12 cellular contexts compared by ENCODE assay signal in the genomic region with DNA sequence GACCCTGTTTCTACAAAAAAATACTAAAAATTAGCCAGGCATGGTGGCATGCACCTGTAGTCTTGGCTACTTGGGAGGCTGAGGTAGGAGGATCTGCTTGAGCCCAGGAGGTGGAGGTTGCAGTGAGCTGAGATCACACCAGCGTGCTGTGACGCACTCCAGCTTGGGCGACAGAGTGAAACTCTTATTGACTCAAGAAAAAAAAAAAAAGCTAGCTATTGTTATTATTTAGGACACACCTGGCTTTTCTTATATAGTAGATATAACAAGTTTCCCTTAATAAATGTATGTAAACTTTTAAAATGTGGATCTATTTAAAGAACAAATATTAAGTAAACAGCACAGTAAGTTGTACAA. TPM values are rescaled to one million over a fixed set of nuclear protein-coding genes. Genes with fewer than 3 reads are reported as not detected.
A peak's percentile ranks its signal among the peaks of the same experiment; 100 is the strongest.
DNase-seq lines count a peak whose midpoint lies in the region; ATAC-seq and TF ChIP-seq lines count a peak whose summit lies in the region.
"Had no signal": no experiment of that assay in that cellular context is flagged by ENCODE, and none has a peak within 500 bp of the region (broad histone marks: within the 10 kb centered on the region; RNA-seq: fewer than 3 reads in every experiment).

No MANE protein-coding gene starts in this region.

- TF ChIP-seq CTCF in OCI-LY1 (IDR thresholded peaks at IDR 0.05; ENCODE audit: low read length) (no peak), lower lobe of right lung (IDR thresholded peaks at IDR 0.05) (no peak)

- H3K36me3 ChIP-seq in OCI-LY1 (ENCODE audit: insufficient read depth, low read length): peaks cover 27% of the 10 kb centered on the region
- H3K36me3 ChIP-seq in duodenal mucosa (ENCODE audit: control insufficient read depth in 1 of 2, insufficient read depth in 2 of 2, low read length in 2 of 2): peaks cover 10 to 13% of the 10 kb centered on the region in 2 donors
- H3K36me3 ChIP-seq in lower lobe of right lung: peaks cover 19% of the 10 kb centered on the region

- intact Hi-C loops in lower lobe of right lung (cut with DNase I): no loop called here

- H3K27me3 ChIP-seq in OCI-LY1 (ENCODE audit: insufficient read depth, low read length) (no peaks in the 10 kb centered on the region), duodenal mucosa (ENCODE audit: control insufficient read depth in 1 of 2, insufficient read depth in 2 of 2, low read length in 2 of 2) (no peaks in the 10 kb centered on the region), lower lobe of right lung (ENCODE audit: low read depth) (no peaks in the 10 kb centered on the region)

- no peaks in the 10 kb centered on the region for H3K9me3 Mint-ChIP-seq in activated CD8-positive, alpha-beta memory T cell treated with anti-CD3 and anti-CD28 coated beads, Interleukin-2, amount 10 ng/mL, durations not matched to agents 7 days and 5 days (ENCODE audit: low read depth)
- no peaks in the 10 kb centered on the region for H3K9me3 Mint-ChIP-seq in stimulated activated memory B cell treated with anti-CD40 and anti-IgM and Interleukin-4, amounts not matched to agents 10 μg/mL and 1 μg/mL and 100 μg/mL, for 72 hours

- no peaks in the 10 kb centered on the region for H4K20me1 ChIP-seq in OCI-LY1 (ENCODE audit: insufficient read depth, low read length)

- peaks cover 4% of the 10 kb centered on the region for H3K36me3 Mint-ChIP-seq in activated CD8-positive, alpha-beta memory T cell treated with anti-CD3 and anti-CD28 coated beads, Interleukin-2, amount 10 ng/mL, durations not matched to agents 7 days and 5 days
- H3K36me3 Mint-ChIP-seq in stimulated activated memory B cell treated with anti-CD40 and anti-IgM and Interleukin-4, amounts not matched to agents 10 μg/mL and 1 μg/mL and 100 μg/mL, for 72 hours: peaks cover 20% of the 10 kb centered on the region

- H3F3A ChIP-seq in OCI-LY1 (ENCODE audit: insufficient read depth, low read length): peaks cover 3% of the 10 kb centered on the region; the same call in 1 of the 2 replicates

- no peak overlapping the region for H2AFZ ChIP-seq in OCI-LY1 (ENCODE audit: low read length)

- H3K4me3 Mint-ChIP-seq in activated CD8-positive, alpha-beta memory T cell treated with anti-CD3 and anti-CD28 coated beads, Interleukin-2, amount 10 ng/mL, durations not matched to agents 7 days and 5 days: peak overlapping the region; percentile 32
- peak overlapping the region; percentile 93 for H3K4me3 Mint-ChIP-seq in stimulated activated memory B cell treated with anti-CD40 and anti-IgM and Interleukin-4, amounts not matched to agents 10 μg/mL and 1 μg/mL and 100 μg/mL, for 72 hours

- H3K4me1 ChIP-seq in OCI-LY1 (ENCODE audit: insufficient read depth, low read length, severe bottlenecking): peaks cover 22% of the 10 kb centered on the region
- peaks cover 15 to 16% of the 10 kb centered on the region in 2 donors for H3K4me1 ChIP-seq in duodenal mucosa (ENCODE audit: control insufficient read depth in 1 of 2, insufficient read depth in 2 of 2, low read length in 2 of 2)
- H3K4me1 ChIP-seq in lower lobe of right lung: peaks cover 12% of the 10 kb centered on the region

- H3K9me2 ChIP-seq in OCI-LY1 (ENCODE audit: low read depth, low read length): no peaks in the 10 kb centered on the region

- no peak for ATAC-seq in activated CD8-positive, alpha-beta memory T cell treated with anti-CD3 and anti-CD28 coated beads, Interleukin-2, amount 10 ng/mL, durations not matched to agents 7 days and 5 days
- no peak for ATAC-seq in stimulated activated memory B cell treated with anti-CD40 and anti-IgM and Interleukin-4, amounts not matched to agents 10 μg/mL and 1 μg/mL and 100 μg/mL, for 72 hours
- ATAC-seq in lower lobe of right lung: no peak

- peak overlapping the region; percentile 86 for H3K4me2 ChIP-seq in OCI-LY1 (ENCODE audit: low read length)

- no peak for DNase-seq in activated CD8-positive, alpha-beta memory T cell treated with anti-CD3 and anti-CD28 coated beads, Interleukin-2, amount 10 ng/mL, durations not matched to agents 7 days and 5 days
- no peak for DNase-seq in activated CD8-positive, alpha-beta memory T cell treated with anti-CD3 and anti-CD28 coated beads, Interleukin-2, amount 50 U/mL, for 4 hours
- DNase-seq in activated effector memory CD4-positive, alpha-beta T cell treated with anti-CD3 and anti-CD28 coated beads, Interleukin-2, amount 50 U/mL, for 16 hours: no peak
- DNase-seq in lower lobe of right lung: no peak
- DNase-seq in NCI-H526 treated with DMSO at 0.1 percent for 48 hours (lab: John Stamatoyannopoulos, UW): no peak
- DNase-seq: NCI-H524 treated with DMSO at 0.1 percent for 48 hours had no signal

- CTCF ChIA-PET in activated CD8-positive, alpha-beta memory T cell treated with anti-CD3 and anti-CD28 coated beads, Interleukin-2, amount 10 ng/mL, durations not matched to agents 7 days and 5 days (lab: Charles Lee): interaction anchor here (1.1 kb wide), 2 partner anchors 15 to 76 kb away, joined by 3 read pairs; no protein-coding TSS in a partner anchor

- no peaks in the 10 kb centered on the region for H3K79me2 ChIP-seq in OCI-LY1 (ENCODE audit: insufficient read depth, low read length)

- H3K27me3 Mint-ChIP-seq in activated CD8-positive, alpha-beta memory T cell treated with anti-CD3 and anti-CD28 coated beads, Interleukin-2, amount 10 ng/mL, durations not matched to agents 7 days and 5 days: no peaks in the 10 kb centered on the region
- no peaks in the 10 kb centered on the region for H3K27me3 Mint-ChIP-seq in stimulated activated memory B cell treated with anti-CD40 and anti-IgM and Interleukin-4, amounts not matched to agents 10 μg/mL and 1 μg/mL and 100 μg/mL, for 72 hours

- H3K9ac ChIP-seq in OCI-LY1 (ENCODE audit: low read length) (peak overlapping the region; percentile 94), duodenal mucosa (ENCODE audit: low read depth in 1 of 2, low read length in 2 of 2) (peak overlapping the region; percentile 57 to 74)

- H3K27ac ChIP-seq in OCI-LY1 (ENCODE audit: low read depth, low read length, poor library complexity, severe bottlenecking): peak overlapping the region; percentile 96
- H3K27ac ChIP-seq in duodenal mucosa (ENCODE audit: low read depth, low read length): peak overlapping the region; percentile 53
- H3K27ac ChIP-seq in lower lobe of right lung: no peak overlapping the region
- H3K27ac ChIP-seq: coronary artery had no signal

- H3K4me3 ChIP-seq in OCI-LY1 (ENCODE audit: low read depth, low read length, poor library complexity, severe bottlenecking): peak overlapping the region; percentile 76
- peak overlapping the region in 1 of 2 donors; percentile 76 for H3K4me3 ChIP-seq in duodenal mucosa (ENCODE audit: low read depth in 1 of 2, low read length in 2 of 2)
- H3K4me3 ChIP-seq in lower lobe of right lung: no peak overlapping the region
- H3K4me3 ChIP-seq: coronary artery had no signal

- H3K9me3 ChIP-seq in OCI-LY1 (ENCODE audit: low read length) (no peaks in the 10 kb centered on the region), duodenal mucosa (ENCODE audit: control insufficient read depth in 1 of 2, low read length in 2 of 2) (no peaks in the 10 kb centered on the region), lower lobe of right lung (no peaks in the 10 kb centered on the region)

- peak overlapping the region; percentile 8 for H3K27ac Mint-ChIP-seq in activated CD8-positive, alpha-beta memory T cell treated with anti-CD3 and anti-CD28 coated beads, Interleukin-2, amount 10 ng/mL, durations not matched to agents 7 days and 5 days
- peak overlapping the region; percentile 94 for H3K27ac Mint-ChIP-seq in stimulated activated memory B cell treated with anti-CD40 and anti-IgM and Interleukin-4, amounts not matched to agents 10 μg/mL and 1 μg/mL and 100 μg/mL, for 72 hours

- H3K4me1 Mint-ChIP-seq in activated CD8-positive, alpha-beta memory T cell treated with anti-CD3 and anti-CD28 coated beads, Interleukin-2, amount 10 ng/mL, durations not matched to agents 7 days and 5 days: peaks cover 18% of the 10 kb centered on the region
- H3K4me1 Mint-ChIP-seq in stimulated activated memory B cell treated with anti-CD40 and anti-IgM and Interleukin-4, amounts not matched to agents 10 μg/mL and 1 μg/mL and 100 μg/mL, for 72 hours: peaks cover 36% of the 10 kb centered on the region

RNA-seq across cellular contexts. Expression of a gene that starts 1.8 kb away (rescaled TPM):
- total RNA-seq in activated CD8-positive, alpha-beta memory T cell treated with anti-CD3 and anti-CD28 coated beads, Interleukin-2, amount 10 ng/mL, durations not matched to agents 7 days and 5 days: 10 to 100 TPM; 18.0 to 19.1 TPM
- total RNA-seq in lower lobe of right lung: 18.8 TPM

RNA-seq across cellular contexts. Expression of a gene that starts 8.6 kb away (rescaled TPM):
- not detected for total RNA-seq in activated CD8-positive, alpha-beta memory T cell treated with anti-CD3 and anti-CD28 coated beads, Interleukin-2, amount 10 ng/mL, durations not matched to agents 7 days and 5 days
- total RNA-seq in lower lobe of right lung: 0.21 TPM
- total RNA-seq: M059J; T-helper 1 cell treated with Interleukin-12 subunit alpha and Interleukin-12 subunit beta and Interleukin-4 antibody, amounts not matched to agents 30 ng/mL and 1 ng/mL, for 36 hours had no signal

RNA-seq across cellular contexts. Expression of a gene that starts 27.5 kb away (rescaled TPM):
- 100 to 1,000 TPM; 120 to 133 TPM for total RNA-seq in activated CD8-positive, alpha-beta memory T cell treated with anti-CD3 and anti-CD28 coated beads, Interleukin-2, amount 10 ng/mL, durations not matched to agents 7 days and 5 days
- total RNA-seq in lower lobe of right lung: 38.4 TPM

RNA-seq across cellular contexts. Expression of a gene that starts 44.9 kb away (rescaled TPM):
- total RNA-seq in activated CD8-positive, alpha-beta memory T cell treated with anti-CD3 and anti-CD28 coated beads, Interleukin-2, amount 10 ng/mL, durations not matched to agents 7 days and 5 days: 1 to 10 TPM; 1.5 to 3.4 TPM
- total RNA-seq in lower lobe of right lung: 0.38 TPM
- total RNA-seq: M059J had no signal

RNA-seq across cellular contexts. Expression of a gene that starts 51.4 kb away (rescaled TPM):
- 10 to 100 TPM; 22.1 to 27.6 TPM for total RNA-seq in activated CD8-positive, alpha-beta memory T cell treated with anti-CD3 and anti-CD28 coated beads, Interleukin-2, amount 10 ng/mL, durations not matched to agents 7 days and 5 days
- total RNA-seq in lower lobe of right lung: 77.5 TPM
